In genomic region chr15:43522247-43522646, GRCh38 we compare ENCODE assay signal across 1 cellular context.
TF ChIP-seq lines count a peak whose summit lies in the region.

No MANE protein-coding gene starts in this region.

TF ChIP-seq in SK-N-SH, 30 proteins besides CTCF, POLR2A, EP300 and RAD21 (continued from another document):
- TF ChIP-seq REST (IDR thresholded peaks at IDR 0.05; ENCODE audit: low read depth, low read length), result no peak
- no peak for TF ChIP-seq NRF1 (IDR thresholded peaks at IDR 0.05; ENCODE audit: low read depth, low read length)
- TF ChIP-seq ZBTB33 (IDR thresholded peaks at IDR 0.05; ENCODE audit: borderline replicate concordance, low read depth), result no peak
- no peak for TF ChIP-seq MEF2A (IDR thresholded peaks at IDR 0.05; ENCODE audit: borderline replicate concordance, low read depth)
- TF ChIP-seq POLR2AphosphoS5 (IDR thresholded peaks at IDR 0.05; ENCODE audit: low read depth, low read length), result no peak
